14 cellular contexts compared by ENCODE assay signal in the genomic region with DNA sequence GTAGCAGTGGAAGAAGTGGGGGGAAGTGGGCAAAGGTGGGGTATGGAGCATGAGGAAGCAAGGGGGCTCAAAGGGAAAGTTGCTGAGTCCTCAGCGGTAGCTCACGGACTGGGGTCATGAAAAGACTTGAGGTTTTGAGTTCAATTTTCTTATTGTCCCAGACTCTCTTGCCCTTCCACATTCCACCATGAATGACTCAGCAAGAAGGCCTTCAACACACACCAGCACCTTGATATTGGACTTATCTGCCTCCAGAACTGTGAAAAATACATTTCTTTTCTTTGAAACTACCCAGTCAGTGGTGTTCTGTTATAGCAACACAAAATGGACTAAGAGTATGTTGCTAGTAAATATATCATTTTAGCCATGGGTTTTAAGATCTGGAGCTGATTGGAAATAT. TPM values are rescaled to one million over a fixed set of nuclear protein-coding genes. Genes with fewer than 3 reads are reported as not detected.
DNase-seq lines count a peak whose midpoint lies in the region; ATAC-seq lines count a peak whose summit lies in the region.
"Had no signal": no experiment of that assay in that cellular context is flagged by ENCODE, and none has a peak within 500 bp of the region (broad histone marks: within the 10 kb centered on the region; RNA-seq: fewer than 3 reads in every experiment).

No MANE protein-coding gene starts in this region.

- H4K8ac ChIP-seq in trophoblast cell (ENCODE audit: low read depth, low read length): no peak overlapping the region

- peak; percentile 38 for DNase-seq in ELF-1 (ENCODE audit: low read depth, low spot score)
- DNase-seq in NCI-H226: peak; percentile 82
- DNase-seq in epithelial cell of prostate (ENCODE audit: low read depth, low spot score): no peak
- peak; percentile 74 to 89 for DNase-seq in trophoblast cell
- DNase-seq in activated T-cell treated with anti-CD3 and anti-CD28 coated beads, Interleukin-2, amount 50 U/mL, for 1 hour: no peak
- DNase-seq in activated gamma-delta T cell (lab: John Stamatoyannopoulos, UW): no peak
- no peak for DNase-seq in activated CD4-positive, CD25-positive, alpha-beta regulatory T cell treated with anti-CD3 and anti-CD28 coated beads, Interleukin-2, amount 50 U/mL, for 72 hours
- DNase-seq: activated naive CD4-positive, alpha-beta T cell treated with anti-CD3 and anti-CD28 coated beads, Interleukin-2, amount 10 ng/mL, durations not matched to agents 7 days and 5 days; cerebellar nuclear complex; NCI-H1048; NCI-H2171 treated with DMSO at 0.1 percent for 48 hours; nucleus accumbens; small intestine had no signal

- no peak overlapping the region for H3K9ac ChIP-seq in trophoblast cell (ENCODE audit: low read length)

- no CpG with 5 or more reads among the region's 2 CpGs for whole genome bisulfite sequencing in trophoblast cell (ENCODE audit: extremely low coverage, insufficient coverage, insufficient read length)

- no peaks in the 10 kb centered on the region for H3K79me2 ChIP-seq in trophoblast cell (ENCODE audit: control insufficient read depth, insufficient read depth, low read length, poor library complexity)

- no peaks in the 10 kb centered on the region for H3K27me3 ChIP-seq in trophoblast cell (ENCODE audit: insufficient read depth, low read length)

- H3K79me1 ChIP-seq in trophoblast cell (ENCODE audit: low read length): peaks cover 5% of the 10 kb centered on the region

- no peak overlapping the region for H3K4ac ChIP-seq in trophoblast cell (ENCODE audit: low read depth, low read length)

- ATAC-seq in GM21528 (IDR thresholded peaks at IDR 0.05; ENCODE audit: low FRiP score, unreplicated experiment): no peak

- H3K4me1 ChIP-seq in trophoblast cell (ENCODE audit: control insufficient read depth in 1 of 2, insufficient read depth in 2 of 2, low read length in 2 of 2): peaks cover 6 to 8% of the 10 kb centered on the region in 2 experiments

- H2AFZ ChIP-seq in trophoblast cell (ENCODE audit: insufficient read depth, low read length, poor library complexity): no peak overlapping the region

- H3K4me3 ChIP-seq in trophoblast cell (ENCODE audit: low read depth, low read length): no peak overlapping the region

- H3K18ac ChIP-seq in trophoblast cell (ENCODE audit: low read length): no peak overlapping the region

- H3K36me3 ChIP-seq in trophoblast cell (ENCODE audit: control insufficient read depth in 1 of 2, insufficient read depth in 2 of 2, low read length in 2 of 2): no peaks in the 10 kb centered on the region

- no peak overlapping the region for H3K23ac ChIP-seq in trophoblast cell (ENCODE audit: low read length)

- no peak overlapping the region for H4K91ac ChIP-seq in trophoblast cell (ENCODE audit: low read depth, low read length)

- no peak overlapping the region for H2BK12ac ChIP-seq in trophoblast cell (ENCODE audit: low read length)

- H2BK5ac ChIP-seq in trophoblast cell (ENCODE audit: low read depth, low read length, poor library complexity): no peak overlapping the region

- no peak overlapping the region for H3K14ac ChIP-seq in trophoblast cell (ENCODE audit: low read length)

- H3K27ac ChIP-seq in epithelial cell of prostate (peak overlapping the region; percentile 99), trophoblast cell (ENCODE audit: low read depth, low read length) (peak overlapping the region; percentile 78)

- H2AK5ac ChIP-seq in trophoblast cell (ENCODE audit: low read length): no peak overlapping the region

- H2BK120ac ChIP-seq in trophoblast cell (ENCODE audit: insufficient read depth, low read length, poor library complexity): no peak overlapping the region

- H3K4me2 ChIP-seq in trophoblast cell (ENCODE audit: low read length): peak overlapping the region; percentile 43

- no peak overlapping the region for H4K12ac ChIP-seq in trophoblast cell (ENCODE audit: low read depth, low read length)

- H3K9me3 ChIP-seq in trophoblast cell (ENCODE audit: insufficient read depth, low read depth, low read length): no peaks in the 10 kb centered on the region

RNA-seq across cellular contexts. Expression of a gene that starts 17.3 kb away (rescaled TPM):
- polyA plus RNA-seq in trophoblast cell (2013): not detected in 2 replicates

RNA-seq across cellular contexts. Expression of a gene that starts 32.1 kb away (rescaled TPM):
- 78.0 and 79.2 TPM in 2 replicates for polyA plus RNA-seq in trophoblast cell (2013)

Comparison
In these comparisons a context has a peak if more than half of its experiments do, and no peak if none do; other contexts are left out.
1. DNase-seq: peak in ELF-1 (single experiment), NCI-H226 (single experiment) and trophoblast cell (2 of 2); none in epithelial cell of prostate (single experiment), activated T-cell treated with anti-CD3 and anti-CD28 coated beads, Interleukin-2, amount 50 U/mL, for 1 hour (single experiment), activated gamma-delta T cell (single experiment) and activated CD4-positive, CD25-positive, alpha-beta regulatory T cell treated with anti-CD3 and anti-CD28 coated beads, Interleukin-2, amount 50 U/mL, for 72 hours (single experiment).